In genomic region chr1:82549851-82550250, GRCh38 we compare ENCODE assay signal across 28 cellular contexts.
"Had no signal": no experiment of that assay in that cellular context is flagged by ENCODE, and none has a peak within 500 bp of the region (broad histone marks: within the 10 kb centered on the region; RNA-seq: fewer than 3 reads in every experiment).

No MANE protein-coding gene starts in this region.

- H3K4me3 ChIP-seq: neural progenitor cell, ovary, psoas muscle, right lobe of liver, sigmoid colon, stomach, thoracic aorta, thyroid gland, tibial nerve, upper lobe of right lung, uterus had no signal

- H3K4me3 Mint-ChIP-seq: natural killer cell; nephron; neural progenitor cell; stimulated activated effector memory CD8-positive, alpha-beta T cell treated with anti-CD3 and anti-CD28 coated beads, Interleukin-12 subunit alpha, Interleukin-12 subunit beta, amount 100 ng/mL, for 72 hours; stimulated activated naive B cell treated with anti-CD40 and anti-IgM and Interleukin-4, amounts not matched to agents 10 μg/mL and 1 μg/mL and 100 μg/mL, for 72 hours; stimulated activated naive CD8-positive, alpha-beta T cell treated with anti-CD3 and anti-CD28 coated beads, Interleukin-15, Interleukin-2, amounts not matched to agents 100 ng/mL and 50 ng/mL, for 24 hours; type B pancreatic cell had no signal

- H3K36me3 Mint-ChIP-seq: neural progenitor cell; stimulated activated effector memory CD8-positive, alpha-beta T cell treated with anti-CD3 and anti-CD28 coated beads, Interleukin-12 subunit alpha, Interleukin-12 subunit beta, amount 100 ng/mL, for 72 hours; stimulated activated naive B cell treated with anti-CD40 and anti-IgM and Interleukin-4, amounts not matched to agents 10 μg/mL and 1 μg/mL and 100 μg/mL, for 72 hours; type B pancreatic cell had no signal

- ATAC-seq: natural killer cell; psoas muscle; right cardiac atrium; right lobe of liver; stimulated activated effector memory CD8-positive, alpha-beta T cell treated with anti-CD3 and anti-CD28 coated beads, Interleukin-12 subunit alpha, Interleukin-12 subunit beta, amount 100 ng/mL, for 72 hours; stimulated activated naive B cell treated with anti-CD40 and anti-IgM and Interleukin-4, amounts not matched to agents 10 μg/mL and 1 μg/mL and 100 μg/mL, for 72 hours; upper lobe of right lung had no signal

- H3K36me3 ChIP-seq: neural progenitor cell, ovary, right lobe of liver, sigmoid colon, stomach, thoracic aorta, thyroid gland, tibial nerve, upper lobe of right lung, uterus had no signal

- H3K9ac ChIP-seq: neural progenitor cell, parathyroid adenoma had no signal

- H3K27me3 ChIP-seq: neural progenitor cell, ovary, right lobe of liver, sigmoid colon, stomach, thyroid gland, tibial nerve, upper lobe of right lung, uterus had no signal

- DNase-seq: natural killer cell; occipital lobe; ovary; posterior cingulate gyrus; psoas muscle; right cardiac atrium; right lobe of liver; sigmoid colon; small intestine; stimulated activated CD4-positive, alpha-beta T cell treated with anti-CD3 and anti-CD28 coated beads, Interleukin-15, amount 100 ng/mL, for 24 hours; stimulated activated CD4-positive, alpha-beta T cell treated with anti-CD3 and anti-CD28 coated beads, Interleukin-2, amount 100 ng/mL, for 24 hours; stimulated activated CD4-positive, alpha-beta T cell treated with anti-CD3 and anti-CD28 coated beads, Interleukin-2, amount 100 ng/mL, for 48 hours; stimulated activated CD4-positive, alpha-beta T cell treated with anti-CD3 and anti-CD28 coated beads, Interleukin-4, amount 100 ng/mL, for 24 hours; stimulated activated naive B cell treated with anti-CD40 and anti-IgM and Interleukin-4, amounts not matched to agents 10 μg/mL and 1 μg/mL and 100 μg/mL, for 72 hours; stimulated activated naive CD4-positive, alpha-beta T cell treated with Interleukin-2 at 50 U/mL for 16 hours; stomach; thyroid gland; upper lobe of right lung; uterus had no signal

- H3K4me1 Mint-ChIP-seq: natural killer cell; nephron; neural progenitor cell; stimulated activated effector memory CD8-positive, alpha-beta T cell treated with anti-CD3 and anti-CD28 coated beads, Interleukin-12 subunit alpha, Interleukin-12 subunit beta, amount 100 ng/mL, for 72 hours; stimulated activated naive B cell treated with anti-CD40 and anti-IgM and Interleukin-4, amounts not matched to agents 10 μg/mL and 1 μg/mL and 100 μg/mL, for 72 hours had no signal

- H3K79me2 ChIP-seq: parathyroid adenoma had no signal

- H3K27ac Mint-ChIP-seq: natural killer cell; nephron; neural progenitor cell; progenitor cell of endocrine pancreas; stimulated activated effector memory CD8-positive, alpha-beta T cell treated with anti-CD3 and anti-CD28 coated beads, Interleukin-12 subunit alpha, Interleukin-12 subunit beta, amount 100 ng/mL, for 72 hours; stimulated activated naive B cell treated with anti-CD40 and anti-IgM and Interleukin-4, amounts not matched to agents 10 μg/mL and 1 μg/mL and 100 μg/mL, for 72 hours; stimulated activated naive CD8-positive, alpha-beta T cell treated with anti-CD3 and anti-CD28 coated beads, Interleukin-15, Interleukin-2, amounts not matched to agents 100 ng/mL and 50 ng/mL, for 24 hours; type B pancreatic cell had no signal

- H3K4me2 ChIP-seq: neural progenitor cell had no signal

- H3K27ac ChIP-seq: neural progenitor cell, ovary, parathyroid adenoma, psoas muscle, right lobe of liver, sigmoid colon, stomach, thoracic aorta, thyroid gland, tibial nerve, upper lobe of right lung, uterus had no signal

- H3K4me1 ChIP-seq: neural progenitor cell, psoas muscle, right lobe of liver, sigmoid colon, stomach, thyroid gland, tibial nerve, upper lobe of right lung, uterus had no signal

- H3K27me3 Mint-ChIP-seq: progenitor cell of endocrine pancreas; stimulated activated naive B cell treated with anti-CD40 and anti-IgM and Interleukin-4, amounts not matched to agents 10 μg/mL and 1 μg/mL and 100 μg/mL, for 72 hours; stimulated activated naive CD8-positive, alpha-beta T cell treated with anti-CD3 and anti-CD28 coated beads, Interleukin-15, Interleukin-2, amounts not matched to agents 100 ng/mL and 50 ng/mL, for 24 hours; type B pancreatic cell had no signal
